ENCODE assay signal across 1 cellular context in the genomic region with DNA sequence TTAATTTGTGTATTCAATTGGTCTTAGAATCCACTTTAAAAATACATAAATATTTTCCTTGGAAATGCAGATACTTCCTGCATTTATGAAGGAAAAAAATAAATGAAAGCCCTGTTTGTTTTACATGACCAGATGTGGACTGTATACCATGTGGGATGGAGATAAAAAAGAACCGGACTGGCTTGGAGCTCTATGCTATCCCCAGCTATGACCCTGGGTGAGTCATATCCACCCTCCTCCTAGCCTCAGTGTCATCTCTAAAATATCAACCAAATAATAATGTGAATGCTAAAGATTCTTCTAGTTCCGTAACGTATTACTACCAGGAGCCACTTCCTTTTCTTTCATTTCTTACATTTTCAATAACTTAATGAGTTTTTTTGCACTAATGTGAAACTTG.
A peak's percentile ranks its signal among the peaks of the same experiment; 100 is the strongest.
TF ChIP-seq lines count a peak whose summit lies in the region.

No MANE protein-coding gene starts in this region.

TF ChIP-seq in IMR-90, 13 proteins besides CTCF, POLR2A, EP300 and RAD21:
- TF ChIP-seq FOS (IDR thresholded peaks at IDR 0.05; ENCODE audit: low read depth, low read length) (peak; percentile 21; the same call in 1 of the 2 replicates), MAFK (IDR thresholded peaks at IDR 0.05; ENCODE audit: low read depth, low read length) (no peak)
TF ChIP-seq in IMR-90: peak in this region for 1.
